In the genomic region with DNA sequence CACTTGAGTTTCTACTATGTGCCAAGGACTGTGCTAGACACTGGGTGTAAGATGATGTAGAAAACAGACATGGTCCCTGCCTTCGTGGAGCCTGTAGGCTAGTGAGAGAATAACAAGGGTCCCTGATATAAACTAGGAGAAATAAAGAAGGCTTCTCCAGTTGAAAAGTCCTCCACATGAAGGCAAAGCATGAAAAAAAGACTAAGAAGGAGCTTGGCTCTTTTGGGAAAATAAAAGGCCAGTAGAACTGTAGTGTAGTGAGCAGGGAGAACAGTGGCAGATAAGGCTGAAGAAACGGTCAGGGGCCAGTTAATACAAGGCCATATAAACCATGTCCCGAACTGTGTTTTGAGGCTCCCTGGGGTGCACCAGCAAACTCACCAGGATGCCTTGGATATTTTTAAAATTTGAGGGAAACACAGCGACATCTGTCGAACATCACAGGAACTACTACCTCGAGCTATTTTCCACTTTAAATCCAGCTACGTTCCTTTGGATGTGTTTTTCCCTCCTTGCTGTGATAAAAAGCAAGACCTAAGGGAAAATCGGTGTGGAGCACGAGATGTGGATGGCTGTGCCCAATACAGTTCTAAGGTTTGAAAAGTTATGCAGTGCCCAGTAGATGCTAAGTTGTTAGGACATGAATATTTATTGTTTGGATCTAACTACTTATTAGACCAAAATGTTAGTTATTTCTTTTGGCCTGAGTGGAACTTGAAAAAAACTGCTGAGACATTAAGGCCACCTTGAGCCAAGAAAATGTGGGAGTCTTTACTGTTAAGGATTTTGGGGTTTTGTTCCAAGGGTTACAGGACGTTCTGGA, we compare ENCODE assay signal across 8 cellular contexts. TPM values are rescaled to one million over a fixed set of nuclear protein-coding genes. Genes with fewer than 3 reads are reported as not detected.
DNase-seq lines count a peak whose midpoint lies in the region; ATAC-seq and TF ChIP-seq lines count a peak whose summit lies in the region.

No MANE protein-coding gene starts in this region.

- DNase-seq in Right ventricle myocardium inferior (ENCODE audit: missing footprints), result no peak
- no peak for DNase-seq in cardiac septum (ENCODE audit: low spot score)
- peak; percentile 11 for DNase-seq in NCI-H1436 treated with DMSO at 0.1 percent for 48 hours (lab: John Stamatoyannopoulos, UW)
- DNase-seq in UCSD-AML1 (lab: John Stamatoyannopoulos, UW; ENCODE audit: unreplicated experiment), result peak; percentile 17
- no peak for DNase-seq in coronary artery (ENCODE audit: low spot score)
- no peak for DNase-seq in left lung
- peak in 2 of 3 experiments; percentile 2 to 14 for DNase-seq in stimulated activated CD4-positive, alpha-beta T cell treated with anti-CD3 and anti-CD28 coated beads, TNF-alpha, amount 100 ng/mL, for 4 hours (ENCODE audit: low read depth in 3 of 3)

- no peaks in the 10 kb centered on the region for H3K36me3 ChIP-seq in left lung

- peaks cover 0 to 4% of the 10 kb centered on the region in 2 donors for H3K4me1 ChIP-seq in left lung

- H3K9me3 ChIP-seq in left lung, result no peaks in the 10 kb centered on the region

- no peak overlapping the region for H3K4me3 ChIP-seq in coronary artery
- H3K4me3 ChIP-seq in left lung, result no peak overlapping the region

- intact Hi-C loops in Right ventricle myocardium inferior (cut with DNase I), result no loop called here
- intact Hi-C loops in cardiac septum (cut with DNase I), result loop anchor here (2.0 kb wide), 1 partner anchor 50 kb away; no protein-coding TSS in a partner anchor
- intact Hi-C loops in left lung (cut with DNase I), result no loop called here

- TF ChIP-seq CTCF in coronary artery (IDR thresholded peaks at IDR 0.05) (peak; percentile 71), left lung (IDR thresholded peaks at IDR 0.05) (peak; percentile 68 to 77)

- H3K27ac ChIP-seq in coronary artery, result no peak overlapping the region
- H3K27ac ChIP-seq in left lung, result no peak overlapping the region

- ATAC-seq in Right ventricle myocardium inferior, result peak; percentile 48
- ATAC-seq in left lung, result peak; percentile 89
- no peak for ATAC-seq in HG03039 (IDR thresholded peaks at IDR 0.05; ENCODE audit: unreplicated experiment)

- H3K27me3 ChIP-seq in left lung, result no peaks in the 10 kb centered on the region

RNA-seq across cellular contexts. Expression of gene CFL2, which starts 8.5 kb away (rescaled TPM):
- total RNA-seq in Right ventricle myocardium inferior, result 547 TPM
- total RNA-seq in cardiac septum, result 673 TPM
- total RNA-seq in left lung, result 10 to 100 TPM; 47.3 to 58.0 TPM

Comparison
In these comparisons a context has a peak if more than half of its experiments do, and no peak if none do; other contexts are left out.
1. DNase-seq: peak in NCI-H1436 treated with DMSO at 0.1 percent for 48 hours (single experiment), UCSD-AML1 (single experiment) and stimulated activated CD4-positive, alpha-beta T cell treated with anti-CD3 and anti-CD28 coated beads, TNF-alpha, amount 100 ng/mL, for 4 hours (2 of 3); none in Right ventricle myocardium inferior (single experiment), cardiac septum (single experiment), coronary artery (single experiment) and left lung (0 of 2).